Comparison of ENCODE assay signal across 8 cellular contexts in genomic region chr7:130893441-130893894, GRCh38.
DNase-seq lines count a peak whose midpoint lies in the region; ATAC-seq and TF ChIP-seq lines count a peak whose summit lies in the region.

No MANE protein-coding gene starts in this region.

- 66 to 84% (median 72%) methylated on average over 7 of the region's 7 CpGs for WGBS in heart left ventricle, 4 donors
- WGBS in smooth muscle cell (ENCODE audit: low lambda C conversion rate) = 54% methylated on average over 7 of the region's 7 CpGs

- H4K20me1 ChIP-seq in HCT116 (ENCODE audit: insufficient read depth) (no peaks in the 10 kb centered on the region), smooth muscle cell (ENCODE audit: low read depth) (peaks cover 11% of the 10 kb centered on the region)

- H3K9me2 ChIP-seq in HCT116 (ENCODE audit: insufficient read depth) = no peaks in the 10 kb centered on the region

- no peak for ATAC-seq in HCT116
- ATAC-seq in activated T-helper 17 cell treated with anti-CD3 and anti-CD28 coated beads, Interleukin-2, amount 50 U/mL, for 72 hours (replicated peaks) = peak; percentile 56
- ATAC-seq in heart left ventricle = peak in 3 of 4 donors; percentile 19 to 30 (median 25)
- no peak for ATAC-seq in HG02938 (IDR thresholded peaks at IDR 0.05; ENCODE audit: unreplicated experiment)
- ATAC-seq in HG02642 (IDR thresholded peaks at IDR 0.05; ENCODE audit: poor library complexity, unreplicated experiment) = no peak

- TF ChIP-seq POLR2A in HCT116 (IDR thresholded peaks at IDR 0.05; ENCODE audit: borderline replicate concordance, extremely low read depth, insufficient read depth, insufficient read length) (no peak), heart left ventricle (IDR thresholded peaks at IDR 0.05) (no peak)

- TSS peak; percentile 29 for BruUV-seq in HCT116 (replicated peaks; lab: Mats Ljungman, UMichigan)

- peak overlapping the region; percentile 69 for H3K9ac ChIP-seq in HCT116 (ENCODE audit: low read length)
- peak overlapping the region; percentile 1 for H3K9ac ChIP-seq in smooth muscle cell (ENCODE audit: low read depth)

- no peaks in the 10 kb centered on the region for H3K27me3 ChIP-seq in HCT116 (ENCODE audit: insufficient read depth, low read length)
- H3K27me3 ChIP-seq in heart left ventricle = no peaks in the 10 kb centered on the region
- no peaks in the 10 kb centered on the region for H3K27me3 ChIP-seq in smooth muscle cell (ENCODE audit: low read depth)

- H3K36me3 ChIP-seq in HCT116 (ENCODE audit: control insufficient read depth in 1 of 2, insufficient read depth in 2 of 2, low read length in 2 of 2) (peaks cover 0 to 47% of the 10 kb centered on the region in 2 experiments; a peak in 2 of 4 replicates), heart left ventricle (peaks cover 0 to 64% (median 40%) of the 10 kb centered on the region in 9 donors), smooth muscle cell (ENCODE audit: low read depth) (no peaks in the 10 kb centered on the region)

- H2AFZ ChIP-seq in HCT116 (ENCODE audit: low read depth, low read length, poor library complexity, severe bottlenecking) (no peak overlapping the region), smooth muscle cell (ENCODE audit: low read depth) (no peak overlapping the region)

- H3K79me2 ChIP-seq in HCT116 (ENCODE audit: insufficient read depth, low read length) (peaks cover 96% of the 10 kb centered on the region), smooth muscle cell (ENCODE audit: low read depth) (peaks cover 65% of the 10 kb centered on the region)

- H3K9me3 ChIP-seq in HCT116 (ENCODE audit: control insufficient read depth in 1 of 2, insufficient read depth in 1 of 2, low read depth in 1 of 2, low read length in 2 of 2) (no peaks in the 10 kb centered on the region), heart left ventricle (no peaks in the 10 kb centered on the region), smooth muscle cell (replicated peaks; ENCODE audit: low read depth) (no peaks in the 10 kb centered on the region)

- peak overlapping the region; percentile 97 for H3K27ac Mint-ChIP-seq in activated T-helper 17 cell treated with anti-CD3 and anti-CD28 coated beads, Interleukin-2, amount 50 U/mL, for 72 hours

- POLR2A ChIA-PET in HCT116 (lab: Charles Lee) = interaction anchor here (1.1 to 13.2 kb wide), 5 partner anchors 8 to 119 kb away, joined by 3 to 227 read pairs (median 6); no protein-coding TSS in a partner anchor

- TF ChIP-seq CTCF in HCT116 (IDR thresholded peaks at IDR 0.05 in 2 of 3, conservative IDR thresholded peaks at IDR 0.05 in 1 of 3; ENCODE audit: borderline replicate concordance in 1 of 3, insufficient read depth in 1 of 3, low read depth in 2 of 3, low read length in 2 of 3) (no peak), heart left ventricle (IDR thresholded peaks at IDR 0.05) (no peak), smooth muscle cell (IDR thresholded peaks at IDR 0.05; ENCODE audit: borderline replicate concordance, insufficient read depth, poor library complexity, severe bottlenecking) (no peak)

- no peak for TF ChIP-seq RAD21 in HCT116 (IDR thresholded peaks at IDR 0.05; ENCODE audit: low read depth)

- H3K4me3 Mint-ChIP-seq in activated T-helper 17 cell treated with anti-CD3 and anti-CD28 coated beads, Interleukin-2, amount 50 U/mL, for 72 hours = peak overlapping the region; percentile 70

- peaks cover 68% of the 10 kb centered on the region for H3K4me1 Mint-ChIP-seq in activated T-helper 17 cell treated with anti-CD3 and anti-CD28 coated beads, Interleukin-2, amount 50 U/mL, for 72 hours

- CTCF ChIA-PET in HCT116 (lab: Charles Lee) = interaction anchor here (1.2 kb wide), 1 partner anchor 271 kb away, joined by 3 read pairs; no protein-coding TSS in a partner anchor

- DNase-seq in HCT116 (ENCODE audit: low read depth, low spot score) (no peak), heart left ventricle (no peak), smooth muscle cell (lab: John Stamatoyannopoulos, UW; ENCODE audit: unreplicated experiment) (no peak), DMS 273 treated with DMSO at 0.1 percent for 48 hours (lab: John Stamatoyannopoulos, UW) (no peak), DMS153 (lab: John Stamatoyannopoulos, UW) (no peak)

- peaks cover 85 to 97% of the 10 kb centered on the region in 2 experiments for H3K4me1 ChIP-seq in HCT116 (ENCODE audit: control insufficient read depth in 1 of 2, insufficient read depth in 2 of 2, low read length in 2 of 2)
- H3K4me1 ChIP-seq in heart left ventricle = peaks cover 4 to 81% (median 51%) of the 10 kb centered on the region in 12 donors
- H3K4me1 ChIP-seq in smooth muscle cell (ENCODE audit: low read depth) = peaks cover 5% of the 10 kb centered on the region

- H3K27me3 Mint-ChIP-seq in activated T-helper 17 cell treated with anti-CD3 and anti-CD28 coated beads, Interleukin-2, amount 50 U/mL, for 72 hours = no peaks in the 10 kb centered on the region

- peak overlapping the region; percentile 99 for H3K27ac ChIP-seq in HCT116 (ENCODE audit: low read depth, low read length)
- H3K27ac ChIP-seq in heart left ventricle = peak overlapping the region; percentile 2 to 81 (median 64)
- peak overlapping the region; percentile 53 for H3K27ac ChIP-seq in smooth muscle cell (ENCODE audit: low read depth)

- H3K9me3 Mint-ChIP-seq in activated T-helper 17 cell treated with anti-CD3 and anti-CD28 coated beads, Interleukin-2, amount 50 U/mL, for 72 hours = no peaks in the 10 kb centered on the region

- H3K4me2 ChIP-seq in HCT116 (ENCODE audit: low read length) = peak overlapping the region; percentile 63
- peak overlapping the region; percentile 6 for H3K4me2 ChIP-seq in smooth muscle cell

- peaks cover 23% of the 10 kb centered on the region for H3F3A ChIP-seq in smooth muscle cell (ENCODE audit: low read depth)

- RAD21 ChIA-PET in HCT116 (lab: Charles Lee; ENCODE audit: low non-redundant PET in 1 of 2, low total read pairs in 2 of 2, uncharacterized antibody in 2 of 2, unreplicated experiment in 2 of 2) = no interaction called here

- H3K4me3 ChIP-seq in HCT116 (replicated peaks in 1 of 2; ENCODE audit: low read depth in 1 of 2, low read length in 2 of 2) (no peak overlapping the region), heart left ventricle (no peak overlapping the region), smooth muscle cell (no peak overlapping the region)

- peaks cover 100% of the 10 kb centered on the region for H3K36me3 Mint-ChIP-seq in activated T-helper 17 cell treated with anti-CD3 and anti-CD28 coated beads, Interleukin-2, amount 50 U/mL, for 72 hours (ENCODE audit: low read depth)

- intact Hi-C loops in HCT116 (cut with micrococcal nuclease) = no loop called here
- intact Hi-C loops in heart left ventricle (cut with DNase I) = loop anchor here in 8 of 10 donors (10.0 kb wide), 5 partner anchors 111 to 531 kb away; partner anchors contain the start of gene MKLN1 (in 2 of the 8)

TF ChIP-seq in HCT116, 20 proteins besides CTCF, POLR2A, EP300 and RAD21:
- no peak for TF ChIP-seq MAX (IDR thresholded peaks at IDR 0.05)
- no peak for TF ChIP-seq EZH2phosphoT487 (IDR thresholded peaks at IDR 0.05; ENCODE audit: borderline replicate concordance)
- TF ChIP-seq POLR2AphosphoS5 (IDR thresholded peaks at IDR 0.05; ENCODE audit: low read depth, low read length) = peak; percentile 40
- TF ChIP-seq TCF7L2 (IDR thresholded peaks at IDR 0.05; ENCODE audit: borderline replicate concordance, extremely low read depth, insufficient read depth, insufficient read length) = no peak
- TF ChIP-seq SRF (IDR thresholded peaks at IDR 0.05; ENCODE audit: low read depth) = no peak
TF ChIP-seq in HCT116: peak in this region for 1.

Comparison
In these comparisons a context has a peak if more than half of its experiments do, and no peak if none do; other contexts are left out.
1. ATAC-seq: peak in activated T-helper 17 cell treated with anti-CD3 and anti-CD28 coated beads, Interleukin-2, amount 50 U/mL, for 72 hours (single experiment) and heart left ventricle (3 of 4); none in HCT116 (single experiment), HG02938 (single experiment) and HG02642 (single experiment).
2. Peak in every context shown above with its lines, with median percentiles within 50 percentile points of each other: H3K27ac ChIP-seq.